In the genomic region with DNA sequence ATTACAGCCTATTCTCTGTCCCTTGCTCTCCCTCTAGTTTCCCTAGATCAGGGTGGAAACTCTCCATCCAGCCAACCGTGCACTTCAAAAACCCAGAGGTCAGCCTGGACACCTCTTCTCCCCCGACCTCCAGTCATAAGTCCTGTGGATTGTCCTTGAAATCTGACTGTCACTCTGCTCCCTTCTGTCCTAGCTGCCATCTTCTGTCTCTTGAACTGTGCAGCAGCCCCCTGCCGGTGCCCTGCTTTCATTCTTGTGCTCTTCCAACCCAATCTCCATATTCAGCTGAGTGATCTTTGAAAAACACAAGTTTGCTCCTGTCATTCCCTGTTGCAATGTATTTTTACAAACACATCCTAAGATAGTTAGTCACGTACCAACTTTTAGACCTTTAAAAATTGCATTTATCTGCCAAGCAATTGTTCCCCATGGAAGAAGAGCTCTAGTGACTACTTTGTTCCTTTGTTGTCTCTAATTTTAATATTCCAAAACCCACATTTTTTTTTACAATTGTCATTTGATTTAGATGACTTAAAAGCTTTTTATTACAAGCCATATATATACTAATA, we compare ENCODE assay signal across 19 cellular contexts.
DNase-seq lines count a peak whose midpoint lies in the region; ATAC-seq and TF ChIP-seq lines count a peak whose summit lies in the region.
"Had no signal": no experiment of that assay in that cellular context is flagged by ENCODE, and none has a peak within 500 bp of the region (broad histone marks: within the 10 kb centered on the region; RNA-seq: fewer than 3 reads in every experiment).

No MANE protein-coding gene starts in this region.

- TF ChIP-seq POLR2A in transverse colon (IDR thresholded peaks at IDR 0.05), result no peak

- CTCF ChIA-PET in A673 (lab: Charles Lee), result no interaction called here

- no TSS peak for BruUV-seq in A673 (replicated peaks; lab: Mats Ljungman, UMichigan)

- no peaks in the 10 kb centered on the region for H3K9me3 Mint-ChIP-seq in nephron progenitor cell
- H3K9me3 Mint-ChIP-seq in activated naive CD4-positive, alpha-beta T cell treated with anti-CD3 and anti-CD28 coated beads, Interleukin-2, amount 50 U/mL, for 72 hours, result peaks cover 0 to 4% of the 10 kb centered on the region in 2 donors
- H3K9me3 Mint-ChIP-seq: activated T-cell treated with anti-CD3 and anti-CD28 coated beads, Interleukin-2, amount 50 U/mL, for 4 hours; natural killer cell had no signal

- H2AFZ ChIP-seq in GM23248, result no peak overlapping the region

- ATAC-seq in activated naive CD4-positive, alpha-beta T cell treated with anti-CD3 and anti-CD28 coated beads, Interleukin-2, amount 50 U/mL, for 72 hours, result no peak
- ATAC-seq: natural killer cell, sciatic nerve had no signal

- in situ Hi-C loops in GM23248 (cut with MboI), result no loop called here
- in situ Hi-C loops in transverse colon (cut with MboI; ENCODE audit: low pct_ligation_motif_present in 1 of 4, low pct_unique_long_range_greater_than_20kb in 1 of 4, low sequenced_read_pairs in 3 of 4), result no loop called here

- no peaks in the 10 kb centered on the region for H4K20me1 ChIP-seq in BLaER1 treated with 17β-estradiol and CSF1 and Interleukin-3, amounts not matched to agents 10 nM and 100 nM
- no peaks in the 10 kb centered on the region for H4K20me1 ChIP-seq in GM23248 (ENCODE audit: insufficient read depth)

- no peaks in the 10 kb centered on the region for H3K79me2 ChIP-seq in GM23248 (ENCODE audit: insufficient read depth)

- WGBS in GM23248 (ENCODE audit: low coverage in 1 of 2, low lambda C conversion rate in 2 of 2, missing lambda C conversion rate in 2 of 2), 2 experiments, result 59 to 70% methylated on average over 4 of the region's 4 CpGs
- WGBS in transverse colon (ENCODE audit: low coverage in 1 of 2), 2 donors, result 59 to 85% methylated on average over 2 to 4 of the region's 4 CpGs

- H3F3A ChIP-seq in GM23248 (ENCODE audit: insufficient read depth), result no peaks in the 10 kb centered on the region

- TF ChIP-seq CTCF in nephron progenitor cell (IDR thresholded peaks at IDR 0.05) (no peak), A673 (conservative IDR thresholded peaks at IDR 0.05; ENCODE audit: low read depth, low read length) (no peak), transverse colon (IDR thresholded peaks at IDR 0.05) (no peak)

- H3K9me3 ChIP-seq in BLaER1 treated with 17β-estradiol and CSF1 and Interleukin-3, amounts not matched to agents 10 nM and 100 nM (replicated peaks in 1 of 11), result peaks cover 0 to 8% (median 3%) of the 10 kb centered on the region in 11 experiments; a peak in 2 of 22 replicates
- H3K9me3 ChIP-seq in GM23248 (ENCODE audit: low read depth) (no peaks in the 10 kb centered on the region), A673 (ENCODE audit: low read depth, low read length, poor library complexity, severe bottlenecking) (no peaks in the 10 kb centered on the region), transverse colon (no peaks in the 10 kb centered on the region)
- H3K9me3 ChIP-seq: tibial nerve had no signal

- no peak overlapping the region for H3K4me3 ChIP-seq in BLaER1 treated with 17β-estradiol and CSF1 and Interleukin-3, amounts not matched to agents 10 nM and 100 nM
- H3K4me3 ChIP-seq in GM23248, result no peak overlapping the region
- no peak overlapping the region for H3K4me3 ChIP-seq in A673 (ENCODE audit: low read depth, low read length, poor library complexity, severe bottlenecking)
- H3K4me3 ChIP-seq in transverse colon, result no peak overlapping the region
- H3K4me3 ChIP-seq: lung, tibial nerve had no signal

- no peaks in the 10 kb centered on the region for H3K4me1 Mint-ChIP-seq in nephron progenitor cell
- H3K4me1 Mint-ChIP-seq: natural killer cell had no signal

- H3K4me2 ChIP-seq in BLaER1 treated with 17β-estradiol and CSF1 and Interleukin-3, amounts not matched to agents 10 nM and 100 nM, result peak overlapping the region; percentile 7 to 81 (median 61); a peak in 10 of 22 replicates
- H3K4me2 ChIP-seq in GM23248 (ENCODE audit: unreplicated experiment), result no peak overlapping the region

- intact Hi-C loops in A673 (cut with micrococcal nuclease; ENCODE audit: unreplicated experiment) (no loop called here), transverse colon (cut with DNase I; ENCODE audit: low total_unique reads) (no loop called here)

- DNase-seq in GM23248 (peak; percentile 22), OCI-M1 (lab: John Stamatoyannopoulos, UW) (peak; percentile 52), nephron progenitor cell (peak; percentile 1), D341Med (ENCODE audit: low spot score) (no peak), A673 (ENCODE audit: low spot score) (no peak), transverse colon (no peak)
- no peak for DNase-seq in activated naive CD4-positive, alpha-beta T cell treated with anti-CD3 and anti-CD28 coated beads, Interleukin-2, amount 50 U/mL, for 72 hours (ENCODE audit: low spot score in 2 of 2)
- DNase-seq: activated CD4-positive, alpha-beta T cell treated with anti-CD3 and anti-CD28 coated beads, Interleukin-2, amount 50 U/mL, for 1 hour; activated T-cell treated with anti-CD3 and anti-CD28 coated beads, Interleukin-2, amount 50 U/mL, for 4 hours; effector CD8-positive, alpha-beta T cell; natural killer cell; NCI-H1930; NCI-H526 treated with DMSO at 0.1 percent for 48 hours; T-helper 9 cell had no signal

- H3K9me2 ChIP-seq in GM23248 (ENCODE audit: insufficient read depth), result no peaks in the 10 kb centered on the region

- H3K4me3 Mint-ChIP-seq in nephron progenitor cell, result no peak overlapping the region
- H3K4me3 Mint-ChIP-seq: activated T-cell treated with anti-CD3 and anti-CD28 coated beads, Interleukin-2, amount 50 U/mL, for 4 hours; natural killer cell had no signal

- no peaks in the 10 kb centered on the region for H3K36me3 ChIP-seq in BLaER1 treated with 17β-estradiol and CSF1 and Interleukin-3, amounts not matched to agents 10 nM and 100 nM
- H3K36me3 ChIP-seq in GM23248 (ENCODE audit: low read depth), result no peaks in the 10 kb centered on the region
- no peaks in the 10 kb centered on the region for H3K36me3 ChIP-seq in A673 (ENCODE audit: insufficient read depth, low read length, poor library complexity, severe bottlenecking)
- H3K36me3 ChIP-seq in transverse colon, result no peaks in the 10 kb centered on the region
- H3K36me3 ChIP-seq: tibial nerve had no signal

- no peak overlapping the region for H3K9ac ChIP-seq in BLaER1 treated with 17β-estradiol and CSF1 and Interleukin-3, amounts not matched to agents 10 nM and 100 nM
- no peak overlapping the region for H3K9ac ChIP-seq in GM23248

- peak overlapping the region in 4 of 11 experiments; percentile 39 to 54 (median 46); a peak in 7 of 22 replicates for H3K27ac ChIP-seq in BLaER1 treated with 17β-estradiol and CSF1 and Interleukin-3, amounts not matched to agents 10 nM and 100 nM
- H3K27ac ChIP-seq in GM23248 (no peak overlapping the region), A673 (ENCODE audit: low read depth, low read length, poor library complexity, severe bottlenecking) (no peak overlapping the region), transverse colon (no peak overlapping the region)
- H3K27ac ChIP-seq: HL-60, tibial nerve had no signal

- POLR2A ChIA-PET in A673 (lab: Charles Lee; ENCODE audit: low non-redundant PET), result no interaction called here

- no peak overlapping the region for H3K27ac Mint-ChIP-seq in nephron progenitor cell
- no peak overlapping the region for H3K27ac Mint-ChIP-seq in activated naive CD4-positive, alpha-beta T cell treated with anti-CD3 and anti-CD28 coated beads, Interleukin-2, amount 50 U/mL, for 72 hours
- H3K27ac Mint-ChIP-seq: natural killer cell had no signal

- H3K36me3 Mint-ChIP-seq in nephron progenitor cell (ENCODE audit: low read depth), result no peaks in the 10 kb centered on the region
- peaks cover 0 to under 1% of the 10 kb centered on the region in 2 donors for H3K36me3 Mint-ChIP-seq in activated naive CD4-positive, alpha-beta T cell treated with anti-CD3 and anti-CD28 coated beads, Interleukin-2, amount 50 U/mL, for 72 hours
- H3K36me3 Mint-ChIP-seq: natural killer cell had no signal

- peaks cover 3% of the 10 kb centered on the region for H3K27me3 Mint-ChIP-seq in nephron progenitor cell (ENCODE audit: low read depth, poor library complexity)

- no peaks in the 10 kb centered on the region for H3K27me3 ChIP-seq in BLaER1 treated with 17β-estradiol and CSF1 and Interleukin-3, amounts not matched to agents 10 nM and 100 nM
- H3K27me3 ChIP-seq in GM23248 (replicated peaks; ENCODE audit: insufficient read depth) (no peaks in the 10 kb centered on the region), A673 (replicated peaks; ENCODE audit: insufficient read depth, low read depth, low read length, poor library complexity) (no peaks in the 10 kb centered on the region), transverse colon (no peaks in the 10 kb centered on the region)
- H3K27me3 ChIP-seq: tibial nerve had no signal

- no peak for TF ChIP-seq EP300 in transverse colon (IDR thresholded peaks at IDR 0.05; ENCODE audit: low read depth)

- peaks cover 19 to 31% (median 27%) of the 10 kb centered on the region in 10 experiments for H3K4me1 ChIP-seq in BLaER1 treated with 17β-estradiol and CSF1 and Interleukin-3, amounts not matched to agents 10 nM and 100 nM
- no peaks in the 10 kb centered on the region for H3K4me1 ChIP-seq in GM23248 (ENCODE audit: insufficient read depth)
- no peaks in the 10 kb centered on the region for H3K4me1 ChIP-seq in A673 (ENCODE audit: insufficient read depth, low read length, poor library complexity, severe bottlenecking)
- H3K4me1 ChIP-seq in transverse colon, result no peaks in the 10 kb centered on the region
- H3K4me1 ChIP-seq: tibial nerve had no signal

Comparison
In these comparisons a context has a peak if more than half of its experiments do, and no peak if none do; other contexts are left out.
1. DNase-seq: peak in GM23248 (single experiment), OCI-M1 (single experiment) and nephron progenitor cell (single experiment); none in activated naive CD4-positive, alpha-beta T cell treated with anti-CD3 and anti-CD28 coated beads, Interleukin-2, amount 50 U/mL, for 72 hours (0 of 2), D341Med (single experiment), A673 (single experiment) and transverse colon (single experiment).